In the genomic region with DNA sequence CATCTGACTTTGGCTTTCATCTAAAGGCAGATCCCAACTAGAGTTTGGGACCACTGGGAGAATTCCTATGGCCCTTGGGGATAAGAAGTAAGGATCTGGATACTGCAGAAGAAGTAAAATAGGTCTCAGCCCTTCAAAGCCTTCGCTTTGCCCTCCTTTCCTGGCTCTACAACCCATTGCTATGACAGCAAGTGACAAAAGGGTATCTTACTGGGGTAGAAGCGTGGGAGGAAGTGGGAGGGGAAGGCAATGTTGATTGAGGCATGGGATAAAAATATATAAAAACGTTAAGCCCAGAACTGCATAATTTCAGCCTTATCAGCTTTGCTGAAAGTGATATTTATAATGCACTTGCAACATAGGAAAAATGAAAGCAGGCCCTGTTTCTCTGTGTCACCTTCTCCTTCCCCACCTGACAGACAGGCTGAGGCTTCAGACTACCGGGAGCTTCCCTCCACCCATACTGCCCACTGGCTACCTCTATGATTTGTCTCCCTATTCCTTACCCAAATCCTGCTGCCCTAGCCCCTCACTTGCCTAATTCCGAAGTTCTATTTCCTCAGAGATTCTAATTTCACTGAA, we compare ENCODE assay signal across 17 cellular contexts. TPM values are rescaled to one million over a fixed set of nuclear protein-coding genes. Genes with fewer than 3 reads are reported as not detected.
DNase-seq lines count a peak whose midpoint lies in the region; ATAC-seq and TF ChIP-seq lines count a peak whose summit lies in the region.
"Had no signal": no experiment of that assay in that cellular context is flagged by ENCODE, and none has a peak within 500 bp of the region (broad histone marks: within the 10 kb centered on the region; RNA-seq: fewer than 3 reads in every experiment).

No MANE protein-coding gene starts in this region.

- 72 to 75% methylated on average over 5 of the region's 5 CpGs for WGBS in tibial nerve, 2 donors

- H3K27ac Mint-ChIP-seq in CD4-positive, alpha-beta memory T cell, result peak overlapping the region; percentile 73 to 96 (median 88)
- peak overlapping the region; percentile 29; the same call in 1 of the 2 replicates for H3K27ac Mint-ChIP-seq in WTC11
- peak overlapping the region; percentile 24 to 85 (median 78) for H3K27ac Mint-ChIP-seq in naive thymus-derived CD4-positive, alpha-beta T cell
- H3K27ac Mint-ChIP-seq: H9 had no signal

- POLR2A ChIA-PET in CD4-positive, alpha-beta memory T cell (lab: Charles Lee; ENCODE audit: partially characterized antibody), result interaction anchor here (0.5 to 6.1 kb wide), 7 partner anchors 10 to 94 kb away, joined by 3 to 74 read pairs (median 5); partner anchors contain the start of gene SOS1
- POLR2A ChIA-PET in WTC11 (lab: Charles Lee), result no interaction called here
- POLR2A ChIA-PET in naive thymus-derived CD4-positive, alpha-beta T cell (lab: Charles Lee), result interaction anchor here (0.7 to 3.2 kb wide), 7 partner anchors 10 to 90 kb away, joined by 3 to 34 read pairs (median 3); partner anchors contain the start of gene SOS1

- H3K4me3 Mint-ChIP-seq in CD4-positive, alpha-beta memory T cell, result peak overlapping the region; percentile 57 to 85 (median 72)
- H3K4me3 Mint-ChIP-seq in WTC11, result no peak overlapping the region
- peak overlapping the region; percentile 43 to 82 (median 66) for H3K4me3 Mint-ChIP-seq in naive thymus-derived CD4-positive, alpha-beta T cell
- H3K4me3 Mint-ChIP-seq: H9 had no signal

- H3K4me1 ChIP-seq in CD4-positive, alpha-beta memory T cell (ENCODE audit: insufficient read depth, low read length), result peaks cover 65% of the 10 kb centered on the region
- H3K4me1 ChIP-seq in naive thymus-derived CD4-positive, alpha-beta T cell (ENCODE audit: control insufficient read depth in 2 of 2, insufficient read depth in 2 of 2, low read length in 2 of 2), result peaks cover 16 to 21% of the 10 kb centered on the region in 2 donors
- no peaks in the 10 kb centered on the region for H3K4me1 ChIP-seq in tibial nerve
- H3K4me1 ChIP-seq: SJCRH30, uterus had no signal

- no peaks in the 10 kb centered on the region for H3K27me3 Mint-ChIP-seq in CD4-positive, alpha-beta memory T cell
- no peaks in the 10 kb centered on the region for H3K27me3 Mint-ChIP-seq in WTC11 (ENCODE audit: low read depth)
- H3K27me3 Mint-ChIP-seq in naive thymus-derived CD4-positive, alpha-beta T cell, result no peaks in the 10 kb centered on the region

- no peak overlapping the region for H3K4me3 ChIP-seq in CD4-positive, alpha-beta memory T cell (ENCODE audit: low read length in 2 of 2)
- H3K4me3 ChIP-seq in naive thymus-derived CD4-positive, alpha-beta T cell (ENCODE audit: low read length), result peak overlapping the region; percentile 25
- H3K4me3 ChIP-seq in tibial nerve, result no peak overlapping the region
- H3K4me3 ChIP-seq: SJCRH30, uterus had no signal

- H3K4me1 Mint-ChIP-seq in CD4-positive, alpha-beta memory T cell, result peaks cover 35 to 74% (median 54%) of the 10 kb centered on the region in 4 donors
- peaks cover 18% of the 10 kb centered on the region for H3K4me1 Mint-ChIP-seq in WTC11
- peaks cover 16 to 78% (median 39%) of the 10 kb centered on the region in 7 donors for H3K4me1 Mint-ChIP-seq in naive thymus-derived CD4-positive, alpha-beta T cell

- no peak for TF ChIP-seq EP300 in tibial nerve (IDR thresholded peaks at IDR 0.05)

- H3K27ac ChIP-seq in CD4-positive, alpha-beta memory T cell (ENCODE audit: low read depth, low read length), result peak overlapping the region; percentile 25
- H3K27ac ChIP-seq in naive thymus-derived CD4-positive, alpha-beta T cell (ENCODE audit: low read depth, low read length), result no peak overlapping the region
- no peak overlapping the region for H3K27ac ChIP-seq in tibial nerve
- H3K27ac ChIP-seq: parathyroid adenoma, SJCRH30, uterus had no signal

- H3K9me3 Mint-ChIP-seq in CD4-positive, alpha-beta memory T cell, result no peaks in the 10 kb centered on the region
- no peaks in the 10 kb centered on the region for H3K9me3 Mint-ChIP-seq in WTC11
- H3K9me3 Mint-ChIP-seq in naive thymus-derived CD4-positive, alpha-beta T cell, result no peaks in the 10 kb centered on the region
- H3K9me3 Mint-ChIP-seq: H9 had no signal

- DNase-seq in CD4-positive, alpha-beta memory T cell, result no peak
- peak; percentile 46 for DNase-seq in KBM-7
- no peak for DNase-seq in WTC11 (ENCODE audit: low spot score)
- DNase-seq in naive thymus-derived CD4-positive, alpha-beta T cell, result peak in 1 of 9 donors; percentile 20
- no peak for DNase-seq in tibial nerve (ENCODE audit: low spot score in 2 of 2)
- DNase-seq: activated CD4-positive, CD25-positive, alpha-beta regulatory T cell; activated effector memory CD4-positive, alpha-beta T cell treated with anti-CD3 and anti-CD28 coated beads, Interleukin-2, amount 50 U/mL, for 16 hours; H9; left cardiac atrium; NCI-H1417 treated with DMSO at 0.1 percent for 48 hours; NCI-H2227 treated with DMSO at 0.1 percent for 48 hours; SJCRH30; small intestine; uterus had no signal

- CTCF ChIA-PET in CD4-positive, alpha-beta memory T cell (lab: Charles Lee; ENCODE audit: partially characterized antibody), result interaction anchor here (1.0 to 3.3 kb wide), 5 partner anchors 7 to 93 kb away, joined by 3 to 21 read pairs (median 6); no protein-coding TSS in a partner anchor
- CTCF ChIA-PET in WTC11 (lab: Charles Lee), result no interaction called here
- CTCF ChIA-PET in naive thymus-derived CD4-positive, alpha-beta T cell (lab: Charles Lee), result interaction anchor here (0.6 to 2.0 kb wide), 3 partner anchors 67 to 96 kb away, joined by 3 to 5 read pairs (median 4); no protein-coding TSS in a partner anchor

- H3K27me3 ChIP-seq in CD4-positive, alpha-beta memory T cell (ENCODE audit: insufficient read depth, low read length), result no peaks in the 10 kb centered on the region
- H3K27me3 ChIP-seq in naive thymus-derived CD4-positive, alpha-beta T cell (ENCODE audit: control insufficient read depth in 2 of 2, insufficient read depth in 2 of 2, low read length in 2 of 2), result no peaks in the 10 kb centered on the region
- no peaks in the 10 kb centered on the region for H3K27me3 ChIP-seq in tibial nerve
- H3K27me3 ChIP-seq: SJCRH30, uterus had no signal

- ATAC-seq in WTC11, result no peak
- no peak for ATAC-seq in naive thymus-derived CD4-positive, alpha-beta T cell
- no peak for ATAC-seq in HG03280 (IDR thresholded peaks at IDR 0.05; ENCODE audit: unreplicated experiment)
- ATAC-seq in GM19455 (IDR thresholded peaks at IDR 0.05; ENCODE audit: unreplicated experiment), result no peak
- ATAC-seq: left cardiac atrium had no signal

- in situ Hi-C loops in KBM-7 (cut with MboI; ENCODE audit: low pct_unique_long_range_greater_than_20kb, low sequenced_read_pairs), result no loop called here

- no peaks in the 10 kb centered on the region for H3K36me3 Mint-ChIP-seq in CD4-positive, alpha-beta memory T cell
- H3K36me3 Mint-ChIP-seq in WTC11, result no peaks in the 10 kb centered on the region
- peaks cover 0 to 31% (median 0%) of the 10 kb centered on the region in 5 donors for H3K36me3 Mint-ChIP-seq in naive thymus-derived CD4-positive, alpha-beta T cell

- TF ChIP-seq POLR2A in tibial nerve (IDR thresholded peaks at IDR 0.05), result no peak

- TF ChIP-seq CTCF in WTC11 (IDR thresholded peaks at IDR 0.05) (no peak), tibial nerve (IDR thresholded peaks at IDR 0.05) (no peak)

- no peaks in the 10 kb centered on the region for H3K36me3 ChIP-seq in CD4-positive, alpha-beta memory T cell (ENCODE audit: insufficient read depth, low read length)
- H3K36me3 ChIP-seq in naive thymus-derived CD4-positive, alpha-beta T cell (ENCODE audit: control insufficient read depth in 2 of 3, insufficient read depth in 3 of 3, low read length in 3 of 3), result no peaks in the 10 kb centered on the region
- no peaks in the 10 kb centered on the region for H3K36me3 ChIP-seq in tibial nerve
- H3K36me3 ChIP-seq: SJCRH30, uterus had no signal

- H3K9me3 ChIP-seq in CD4-positive, alpha-beta memory T cell (ENCODE audit: control insufficient read depth in 1 of 2, low read length in 2 of 2), result no peaks in the 10 kb centered on the region
- H3K9me3 ChIP-seq in naive thymus-derived CD4-positive, alpha-beta T cell (ENCODE audit: control insufficient read depth in 2 of 3, low read length in 3 of 3), result no peaks in the 10 kb centered on the region
- no peaks in the 10 kb centered on the region for H3K9me3 ChIP-seq in tibial nerve
- H3K9me3 ChIP-seq: SJCRH30, uterus had no signal

- intact Hi-C loops in CD4-positive, alpha-beta memory T cell (cut with micrococcal nuclease), result no loop called here
- intact Hi-C loops in naive thymus-derived CD4-positive, alpha-beta T cell (cut with micrococcal nuclease), result loop anchor here in 1 of 2 donors (2.0 kb wide), 1 partner anchor 15 kb away; the partner anchor contains the start of gene SOS1

TF ChIP-seq in WTC11, 78 proteins besides CTCF, POLR2A, EP300 and RAD21 (continues in another document):
- no peak for TF ChIP-seq TCF7 (CRISPR knock-in tag; IDR thresholded peaks at IDR 0.05; ENCODE audit: low read depth)
- TF ChIP-seq, protein P1, sequence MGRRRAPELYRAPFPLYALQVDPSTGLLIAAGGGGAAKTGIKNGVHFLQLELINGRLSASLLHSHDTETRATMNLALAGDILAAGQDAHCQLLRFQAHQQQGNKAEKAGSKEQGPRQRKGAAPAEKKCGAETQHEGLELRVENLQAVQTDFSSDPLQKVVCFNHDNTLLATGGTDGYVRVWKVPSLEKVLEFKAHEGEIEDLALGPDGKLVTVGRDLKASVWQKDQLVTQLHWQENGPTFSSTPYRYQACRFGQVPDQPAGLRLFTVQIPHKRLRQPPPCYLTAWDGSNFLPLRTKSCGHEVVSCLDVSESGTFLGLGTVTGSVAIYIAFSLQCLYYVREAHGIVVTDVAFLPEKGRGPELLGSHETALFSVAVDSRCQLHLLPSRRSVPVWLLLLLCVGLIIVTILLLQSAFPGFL (CRISPR knock-in tag; IDR thresholded peaks at IDR 0.05; ENCODE audit: borderline replicate concordance), result no peak
- TF ChIP-seq ZNF671 (CRISPR knock-in tag; IDR thresholded peaks at IDR 0.05), result no peak
- no peak for TF ChIP-seq ZNF121 (CRISPR knock-in tag; IDR thresholded peaks at IDR 0.05)

RNA-seq across cellular contexts. Expression of gene SOS1, which starts 14.9 kb away (rescaled TPM):
- total RNA-seq in CD4-positive, alpha-beta memory T cell, result 100 to 1,000 TPM in 1 of 2 experiments, 10 to 100 TPM in 1; 94.4 to 103 TPM
- 10 to 100 TPM in 1 of 2 donors, 1 to 10 TPM in 1; 5.7 to 25.6 TPM for polyA plus RNA-seq in CD4-positive, alpha-beta memory T cell
- 28.4 to 33.9 TPM (median 28.7 TPM) in 3 replicates for total RNA-seq in WTC11 (2021)
- 100 to 1,000 TPM in 1 of 5 experiments, 10 to 100 TPM in 4; 34.6 to 323 (median 55.5) TPM for total RNA-seq in naive thymus-derived CD4-positive, alpha-beta T cell
- 1 to 10 TPM; 6.3 to 8.4 TPM for polyA plus RNA-seq in naive thymus-derived CD4-positive, alpha-beta T cell
- total RNA-seq in tibial nerve, result 10 to 100 TPM; 18.6 to 27.3 (median 23.4) TPM

Comparison
In these comparisons a context has a peak if more than half of its experiments do, and no peak if none do; other contexts are left out.
1. H3K27ac Mint-ChIP-seq: peak in every context shown above with its lines; median percentile 88 in CD4-positive, alpha-beta memory T cell; 78 in naive thymus-derived CD4-positive, alpha-beta T cell; 29 in WTC11.